ENCODE assay signal across 8 cellular contexts in genomic region chr17:83079766-83080616, GRCh38.
A peak's percentile ranks its signal among the peaks of the same experiment; 100 is the strongest.
DNase-seq lines count a peak whose midpoint lies in the region; ATAC-seq and TF ChIP-seq lines count a peak whose summit lies in the region.

No MANE protein-coding gene starts in this region.

- H3K27ac Mint-ChIP-seq in dendritic cell treated with granulocyte-macrophage colony-stimulating factor and Interleukin-4, amounts not matched to agents 40 ng/mL and 50 ng/mL, for 4 days: no peak overlapping the region

- no peak for DNase-seq in cerebellar cortex (ENCODE audit: low spot score)
- DNase-seq in DMS153 treated with DMSO at 0.1 percent for 48 hours (lab: John Stamatoyannopoulos, UW; ENCODE audit: unreplicated experiment): no peak
- no peak for DNase-seq in GM13976 (ENCODE audit: low spot score)

- H3K27me3 Mint-ChIP-seq in dendritic cell treated with granulocyte-macrophage colony-stimulating factor and Interleukin-4, amounts not matched to agents 40 ng/mL and 50 ng/mL, for 4 days: peaks cover 38% of the 10 kb centered on the region

- H3K9me3 Mint-ChIP-seq in dendritic cell treated with granulocyte-macrophage colony-stimulating factor and Interleukin-4, amounts not matched to agents 40 ng/mL and 50 ng/mL, for 4 days: no peaks in the 10 kb centered on the region

- H3K9me3 ChIP-seq in DOHH2 (ENCODE audit: control insufficient read depth, insufficient read depth, low read length) (no peaks in the 10 kb centered on the region), neuron (ENCODE audit: low read length) (peaks cover 6% of the 10 kb centered on the region)

- H3K79me2 ChIP-seq in DOHH2 (ENCODE audit: control insufficient read depth, low read length): peaks cover 46% of the 10 kb centered on the region

- H2AFZ ChIP-seq in neuron (ENCODE audit: low read depth, low read length): no peak overlapping the region

- H3K36me3 Mint-ChIP-seq in dendritic cell treated with granulocyte-macrophage colony-stimulating factor and Interleukin-4, amounts not matched to agents 40 ng/mL and 50 ng/mL, for 4 days (ENCODE audit: low read depth): peaks cover 41% of the 10 kb centered on the region

- H4K20me1 ChIP-seq in DOHH2 (ENCODE audit: control insufficient read depth, insufficient read depth, low read depth, low read length): peaks cover 12% of the 10 kb centered on the region

- H3F3A ChIP-seq in DOHH2 (ENCODE audit: control insufficient read depth, insufficient read depth): peaks cover 6% of the 10 kb centered on the region; the same call in 1 of the 2 replicates

- TF ChIP-seq CTCF in DOHH2 (IDR thresholded peaks at IDR 0.05; ENCODE audit: low read depth, low read length, poor library complexity, severe bottlenecking): no peak
- no peak for TF ChIP-seq CTCF in GM13976 (IDR thresholded peaks at IDR 0.05; ENCODE audit: borderline replicate concordance, control extremely low read depth, extremely low read depth, insufficient read depth, missing control alignments)

- peaks cover 52% of the 10 kb centered on the region for H3K4me1 Mint-ChIP-seq in dendritic cell treated with granulocyte-macrophage colony-stimulating factor and Interleukin-4, amounts not matched to agents 40 ng/mL and 50 ng/mL, for 4 days (ENCODE audit: low read depth)

- H3K36me3 ChIP-seq in DOHH2 (ENCODE audit: control insufficient read depth, low read length) (peaks cover 27% of the 10 kb centered on the region), neuron (ENCODE audit: insufficient read depth, low read length) (no peaks in the 10 kb centered on the region)

- H3K9me2 ChIP-seq in DOHH2 (replicated peaks; ENCODE audit: control insufficient read depth, low read length): no peaks in the 10 kb centered on the region

- ATAC-seq in HG03159 (IDR thresholded peaks at IDR 0.05; ENCODE audit: unreplicated experiment) (peak; percentile 3), HG03139 (IDR thresholded peaks at IDR 0.05; ENCODE audit: unreplicated experiment) (no peak)

- H3K4me3 Mint-ChIP-seq in dendritic cell treated with granulocyte-macrophage colony-stimulating factor and Interleukin-4, amounts not matched to agents 40 ng/mL and 50 ng/mL, for 4 days: peak overlapping the region; percentile 51

- H3K27ac ChIP-seq in DOHH2 (ENCODE audit: low read depth, low read length): 0 out of 2 replicates have a peak overlapping the region, but pooled peaks have one; percentile 23

- H3K27me3 ChIP-seq in DOHH2 (ENCODE audit: control insufficient read depth, low read length): peaks cover 16% of the 10 kb centered on the region
- H3K27me3 ChIP-seq in neuron (ENCODE audit: insufficient read depth, low read length): peaks cover 23% of the 10 kb centered on the region

- in situ Hi-C loops in GM13976 (cut with MboI; ENCODE audit: low sequenced_read_pairs, unreplicated experiment): no loop called here

- H3K4me2 ChIP-seq in DOHH2 (ENCODE audit: low read length): peak overlapping the region; percentile 76

- peak overlapping the region; percentile 74 for H3K4me3 ChIP-seq in DOHH2 (ENCODE audit: low read length)
- peak overlapping the region; percentile 56 for H3K4me3 ChIP-seq in neuron (ENCODE audit: low read length)

- H3K4me1 ChIP-seq in DOHH2 (ENCODE audit: control insufficient read depth, low read length) (peaks cover 34% of the 10 kb centered on the region), neuron (ENCODE audit: insufficient read depth, low read length) (peaks cover 28% of the 10 kb centered on the region)

- intact Hi-C loops in dendritic cell treated with granulocyte-macrophage colony-stimulating factor and Interleukin-4, amounts not matched to agents 40 ng/mL and 50 ng/mL, for 4 days (cut with micrococcal nuclease): loop anchor here (2.0 to 5.0 kb wide), 2 partner anchors 29 to 118 kb away; no protein-coding TSS in a partner anchor
